ENCODE assay signal across 24 cellular contexts in genomic region chr11:93485983-93486382, GRCh38.
"Had no signal": no experiment of that assay in that cellular context is flagged by ENCODE, and none has a peak within 500 bp of the region (broad histone marks: within the 10 kb centered on the region; RNA-seq: fewer than 3 reads in every experiment).

No MANE protein-coding gene starts in this region.

- H3K27ac ChIP-seq: left lung, pancreas, prostate gland, spleen, tibial nerve had no signal

- H3K4me3 ChIP-seq: left lung, lung, mucosa of descending colon, pancreas, prostate gland, sigmoid colon, spleen, tibial nerve, uterus had no signal

- H3K9me3 ChIP-seq: left lung, mucosa of descending colon, pancreas, prostate gland, sigmoid colon, spleen, tibial nerve, uterus had no signal

- H3K4me1 ChIP-seq: uterus had no signal

- H3K27me3 ChIP-seq: left lung, pancreas, sigmoid colon, spleen, tibial nerve, uterus had no signal

- DNase-seq: hippocampal formation; kidney; left colon; left lung; midbrain; mucosa of descending colon; naive thymus-derived CD4-positive, alpha-beta T cell; nucleus accumbens; pancreas; posterior cingulate gyrus; retina; right cardiac atrium; sigmoid colon; small intestine; spleen; stimulated activated CD4-positive, alpha-beta T cell treated with anti-CD3 and anti-CD28 coated beads, Interleukin-4, amount 100 ng/mL, for 24 hours; stimulated activated naive CD4-positive, alpha-beta T cell; substantia nigra; uterus had no signal

- H3K36me3 ChIP-seq: pancreas, prostate gland, sigmoid colon, tibial nerve, uterus had no signal

- ATAC-seq: left colon; left lung; mucosa of descending colon; naive thymus-derived CD4-positive, alpha-beta T cell; natural killer cell treated with Interleukin-12 subunit alpha and Interleukin-12 subunit beta and Interleukin-15 and Interleukin-18, amount 100 ng/mL, for 72 hours; pancreas; right cardiac atrium; stimulated activated effector memory CD8-positive, alpha-beta T cell treated with anti-CD3 and anti-CD28 coated beads, Interleukin-12 subunit alpha, Interleukin-12 subunit beta, amount 100 ng/mL, for 72 hours had no signal
